ENCODE assay signal across 22 cellular contexts in the genomic region with DNA sequence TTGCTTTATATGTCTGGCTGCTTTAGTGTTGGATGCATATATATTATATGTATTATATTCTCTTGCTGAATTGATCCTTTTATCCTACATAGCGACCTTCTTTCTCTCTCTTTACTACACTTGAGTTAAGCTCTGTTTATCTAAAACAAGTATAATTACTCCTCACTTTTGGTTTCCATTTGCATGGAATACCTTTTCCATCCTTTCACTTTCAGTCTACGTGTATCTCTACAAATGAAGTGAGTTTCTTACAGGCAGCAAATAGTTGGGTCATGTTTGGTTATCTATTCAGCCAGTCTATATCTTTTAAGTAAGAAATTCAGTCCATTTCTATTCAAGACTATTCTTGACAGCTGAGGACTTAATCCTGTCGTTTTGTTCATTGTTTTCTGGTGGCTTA.
"Had no signal": no experiment of that assay in that cellular context is flagged by ENCODE, and none has a peak within 500 bp of the region (broad histone marks: within the 10 kb centered on the region; RNA-seq: fewer than 3 reads in every experiment).

No MANE protein-coding gene starts in this region.

- H3K27ac ChIP-seq: RWPE1 had no signal

- H3K4me3 Mint-ChIP-seq: T-cell had no signal

- H3K27ac Mint-ChIP-seq: T-cell had no signal

- H3K9me3 ChIP-seq: SK-N-SH had no signal

- ATAC-seq: HepG2, Panc1, PC-3, T-cell had no signal

- FAIRE-seq: HepG2 had no signal

- H3K36me3 Mint-ChIP-seq: T-cell had no signal

- DNase-seq: IMR-90, Karpas-422, KG1, NCI-H1092, NCI-H1436, NCI-H187, NCI-H2029, NCI-H2081 treated with DMSO at 0.1 percent for 48 hours, NCI-H2171 treated with DMSO at 0.1 percent for 48 hours, NCI-H345, NCI-H446 treated with DMSO at 0.1 percent for 48 hours, NCI-H510A treated with DMSO at 0.1 percent for 48 hours, NCI-H526, NCI-H774, PC-3, SHP77, SK-N-SH, SW 1271, T-cell had no signal

- H3K4me1 Mint-ChIP-seq: T-cell had no signal
